Comparison of ENCODE assay signal across 10 cellular contexts in genomic region chr2:179272406-179273192, GRCh38. TPM values are rescaled to one million over a fixed set of nuclear protein-coding genes. Genes with fewer than 3 reads are reported as not detected.
DNase-seq lines count a peak whose midpoint lies in the region; ATAC-seq and TF ChIP-seq lines count a peak whose summit lies in the region.
"Had no signal": no experiment of that assay in that cellular context is flagged by ENCODE, and none has a peak within 500 bp of the region (broad histone marks: within the 10 kb centered on the region; RNA-seq: fewer than 3 reads in every experiment).

No MANE protein-coding gene starts in this region.

- H3K4me3 ChIP-seq in GM23248 (peak overlapping the region; percentile 56), SK-N-SH (ENCODE audit: low read depth in 2 of 2, low read length in 1 of 2) (no peak overlapping the region), skin epidermis (no peak overlapping the region)

- H3K4me2 ChIP-seq in GM23248 (ENCODE audit: unreplicated experiment) (peak overlapping the region; percentile 78), SK-N-SH (peak overlapping the region; percentile 13; the same call in 1 of the 2 replicates)
- H3K4me2 ChIP-seq: KMS-11 had no signal

- POLR2A ChIA-PET in SK-N-SH (lab: Yijun Ruan, JAX), result no interaction called here

- H3F3A ChIP-seq in GM23248 (ENCODE audit: insufficient read depth), result peaks cover 28% of the 10 kb centered on the region
- H3F3A ChIP-seq in SK-N-SH (replicated peaks; ENCODE audit: insufficient read depth), result peaks cover 5% of the 10 kb centered on the region

- no peaks in the 10 kb centered on the region for H3K27me3 ChIP-seq in GM23248 (replicated peaks; ENCODE audit: insufficient read depth)
- no peaks in the 10 kb centered on the region for H3K27me3 ChIP-seq in SK-N-SH (ENCODE audit: insufficient read depth)

- peaks cover 44% of the 10 kb centered on the region for H3K4me1 ChIP-seq in GM23248 (ENCODE audit: insufficient read depth)
- peaks cover 0 to 20% of the 10 kb centered on the region in 2 experiments for H3K4me1 ChIP-seq in SK-N-SH (ENCODE audit: control insufficient read depth in 1 of 2, insufficient read depth in 2 of 2, low read depth in 1 of 2, low read length in 1 of 2)

- peak overlapping the region; percentile 77 for H2AFZ ChIP-seq in GM23248
- H2AFZ ChIP-seq in SK-N-SH (ENCODE audit: low read depth), result peak overlapping the region; percentile 68

- CTCF ChIA-PET in SK-N-SH (lab: Yijun Ruan, JAX), result no interaction called here

- peak in 1 of 2 experiments; percentile 21; a peak in 1 of 4 replicates for TF ChIP-seq EP300 in SK-N-SH (IDR thresholded peaks at IDR 0.05; ENCODE audit: borderline replicate concordance in 1 of 2, low read depth in 1 of 2, low read length in 1 of 2)

- no peak overlapping the region for H3K27ac Mint-ChIP-seq in activated T-helper 1 cell treated with anti-CD3 and anti-CD28 coated beads, Interleukin-12 subunit alpha, Interleukin-12 subunit beta, Interleukin-2, Interleukin-4 antibody, amounts not matched to agents 30 ng/mL and 10 ng/mL and 1 ng/mL, durations not matched to agents 14 hours and 24 hours and 36 hours
- H3K27ac Mint-ChIP-seq: activated CD4-positive, alpha-beta memory T cell treated with anti-CD3 and anti-CD28 coated beads for 36 hours had no signal

- H3K9ac ChIP-seq in GM23248 (peak overlapping the region; percentile 57), SK-N-SH (no peak overlapping the region)
- H3K9ac ChIP-seq: KMS-11 had no signal

- intact Hi-C loops in left cardiac atrium (cut with DNase I), result no loop called here
- intact Hi-C loops in activated T-helper 1 cell treated with anti-CD3 and anti-CD28 coated beads, Interleukin-12 subunit alpha, Interleukin-12 subunit beta, Interleukin-2, Interleukin-4 antibody, amounts not matched to agents 30 ng/mL and 10 ng/mL and 1 ng/mL, durations not matched to agents 14 hours and 24 hours and 36 hours (cut with micrococcal nuclease), result no loop called here

- H3K79me2 ChIP-seq in GM23248 (ENCODE audit: insufficient read depth), result no peaks in the 10 kb centered on the region
- no peaks in the 10 kb centered on the region for H3K79me2 ChIP-seq in SK-N-SH (ENCODE audit: insufficient read depth)

- H3K27ac ChIP-seq in GM23248 (peak overlapping the region; percentile 77), SK-N-SH (ENCODE audit: low read depth in 2 of 2, low read length in 1 of 2) (peak overlapping the region in 1 of 2 experiments; percentile 31; a peak in 2 of 4 replicates), skin epidermis (peak overlapping the region in 13 of 21 experiments; percentile 19 to 76 (median 55))
- H3K27ac ChIP-seq: KMS-11 had no signal

- H3K4me3 Mint-ChIP-seq in activated T-helper 1 cell treated with anti-CD3 and anti-CD28 coated beads, Interleukin-12 subunit alpha, Interleukin-12 subunit beta, Interleukin-2, Interleukin-4 antibody, amounts not matched to agents 30 ng/mL and 10 ng/mL and 1 ng/mL, durations not matched to agents 14 hours and 24 hours and 36 hours, result no peak overlapping the region
- H3K4me3 Mint-ChIP-seq: activated CD4-positive, alpha-beta memory T cell treated with anti-CD3 and anti-CD28 coated beads for 36 hours had no signal

- 6 to 8% methylated on average over 5 of the region's 5 CpGs for WGBS in GM23248 (ENCODE audit: low coverage in 1 of 2, low lambda C conversion rate in 2 of 2, missing lambda C conversion rate in 2 of 2), 2 experiments
- WGBS in SK-N-SH (ENCODE audit: low lambda C conversion rate), result 77% methylated on average over 5 of the region's 5 CpGs

- in situ Hi-C loops in GM23248 (cut with MboI), result no loop called here

- H3K4me1 Mint-ChIP-seq in activated T-helper 1 cell treated with anti-CD3 and anti-CD28 coated beads, Interleukin-12 subunit alpha, Interleukin-12 subunit beta, Interleukin-2, Interleukin-4 antibody, amounts not matched to agents 30 ng/mL and 10 ng/mL and 1 ng/mL, durations not matched to agents 14 hours and 24 hours and 36 hours (ENCODE audit: low read depth), result peaks cover 10% of the 10 kb centered on the region

- H3K36me3 ChIP-seq in GM23248 (ENCODE audit: low read depth) (no peaks in the 10 kb centered on the region), SK-N-SH (replicated peaks in 1 of 2; ENCODE audit: control insufficient read depth in 1 of 2, insufficient read depth in 2 of 2, low read length in 1 of 2) (no peaks in the 10 kb centered on the region)

- H3K9me2 ChIP-seq in GM23248 (ENCODE audit: insufficient read depth) (no peaks in the 10 kb centered on the region), SK-N-SH (no peaks in the 10 kb centered on the region)

- no peaks in the 10 kb centered on the region for H3K36me3 Mint-ChIP-seq in activated T-helper 1 cell treated with anti-CD3 and anti-CD28 coated beads, Interleukin-12 subunit alpha, Interleukin-12 subunit beta, Interleukin-2, Interleukin-4 antibody, amounts not matched to agents 30 ng/mL and 10 ng/mL and 1 ng/mL, durations not matched to agents 14 hours and 24 hours and 36 hours (ENCODE audit: low read depth)
- H3K36me3 Mint-ChIP-seq: activated CD4-positive, alpha-beta memory T cell treated with anti-CD3 and anti-CD28 coated beads for 36 hours had no signal

- DNase-seq in GM23248 (peak; percentile 84), SK-N-SH (no peak), left cardiac atrium (no peak), NOMO-1 (lab: John Stamatoyannopoulos, UW; ENCODE audit: unreplicated experiment in 2 of 2) (no peak)
- DNase-seq in activated T-helper 1 cell treated with anti-CD3 and anti-CD28 coated beads, Interleukin-12 subunit alpha, Interleukin-12 subunit beta, Interleukin-2, Interleukin-4 antibody, amounts not matched to agents 30 ng/mL and 10 ng/mL and 1 ng/mL, durations not matched to agents 14 hours and 24 hours and 36 hours (ENCODE audit: low spot score), result no peak
- DNase-seq in NK-92 treated with Interleukin-12 subunit alpha and Interleukin-12 subunit beta, amount 100 ng/mL, for 24 hours (lab: John Stamatoyannopoulos, UW), result no peak
- DNase-seq: activated CD4-positive, alpha-beta memory T cell treated with anti-CD3 and anti-CD28 coated beads for 36 hours had no signal

- peaks cover 13% of the 10 kb centered on the region for H3K27me3 Mint-ChIP-seq in activated T-helper 1 cell treated with anti-CD3 and anti-CD28 coated beads, Interleukin-12 subunit alpha, Interleukin-12 subunit beta, Interleukin-2, Interleukin-4 antibody, amounts not matched to agents 30 ng/mL and 10 ng/mL and 1 ng/mL, durations not matched to agents 14 hours and 24 hours and 36 hours (ENCODE audit: insufficient read depth)

- H4K20me1 ChIP-seq in GM23248 (ENCODE audit: insufficient read depth) (no peaks in the 10 kb centered on the region), SK-N-SH (ENCODE audit: insufficient read depth) (no peaks in the 10 kb centered on the region)

- TF ChIP-seq RAD21 in SK-N-SH (IDR thresholded peaks at IDR 0.05; ENCODE audit: low read length), result no peak

- no peak for TF ChIP-seq CTCF in SK-N-SH (IDR thresholded peaks at IDR 0.05)

- no peaks in the 10 kb centered on the region for H3K9me3 ChIP-seq in GM23248 (ENCODE audit: low read depth)
- no peaks in the 10 kb centered on the region for H3K9me3 ChIP-seq in SK-N-SH

- ATAC-seq in left cardiac atrium, result peak; percentile 67 to 68
- ATAC-seq in GM18858 (IDR thresholded peaks at IDR 0.05; ENCODE audit: unreplicated experiment), result no peak

- no peaks in the 10 kb centered on the region for H3K9me3 Mint-ChIP-seq in activated T-helper 1 cell treated with anti-CD3 and anti-CD28 coated beads, Interleukin-12 subunit alpha, Interleukin-12 subunit beta, Interleukin-2, Interleukin-4 antibody, amounts not matched to agents 30 ng/mL and 10 ng/mL and 1 ng/mL, durations not matched to agents 14 hours and 24 hours and 36 hours
- H3K9me3 Mint-ChIP-seq: activated CD4-positive, alpha-beta memory T cell treated with anti-CD3 and anti-CD28 coated beads for 36 hours had no signal

TF ChIP-seq in SK-N-SH, 30 proteins besides CTCF, POLR2A, EP300 and RAD21:
- TF ChIP-seq EZH2phosphoT487 (IDR thresholded peaks at IDR 0.05; ENCODE audit: borderline replicate concordance, low read depth) (no peak), MAX (IDR thresholded peaks at IDR 0.05; ENCODE audit: low read depth) (no peak), TCF12 (IDR thresholded peaks at IDR 0.05) (peak; percentile 41; the same call in 1 of the 2 replicates), GATA2 (CRISPR knock-in tag; IDR thresholded peaks at IDR 0.05) (peak; percentile 44), ELF1 (IDR thresholded peaks at IDR 0.05) (no peak), PBX3 (IDR thresholded peaks at IDR 0.05) (no peak)

RNA-seq across cellular contexts. Expression of gene SESTD1, which starts 8.0 kb away (rescaled TPM):
- 22.5 and 28.3 TPM in 2 replicates for total RNA-seq in GM23248 (2014; rRNA removed; shearing (Covaris generic))
- 71.1 and 77.1 TPM in 2 replicates for polyA plus RNA-seq in GM23248 (2016; fragmentation: Nextera tagmentation; extraction: Ambion mirVana)
- polyA plus RNA-seq in SK-N-SH (2012; rRNA removed), result 4.6 and 5.1 TPM in 2 replicates
- 6.4 and 7.1 TPM in 2 replicates for polyA plus RNA-seq in SK-N-SH (2012; cell fraction: cytosol; rRNA removed)
- polyA plus RNA-seq in SK-N-SH (2012; cell fraction: nucleus; rRNA removed), result 8.3 and 12.1 TPM in 2 replicates
- 10 to 100 TPM; 58.5 to 59.9 TPM for total RNA-seq in left cardiac atrium
- total RNA-seq in activated T-helper 1 cell treated with anti-CD3 and anti-CD28 coated beads, Interleukin-12 subunit alpha, Interleukin-12 subunit beta, Interleukin-2, Interleukin-4 antibody, amounts not matched to agents 30 ng/mL and 10 ng/mL and 1 ng/mL, durations not matched to agents 14 hours and 24 hours and 36 hours, result 9.6 and 12.4 TPM in 2 replicates
